In the genomic region with DNA sequence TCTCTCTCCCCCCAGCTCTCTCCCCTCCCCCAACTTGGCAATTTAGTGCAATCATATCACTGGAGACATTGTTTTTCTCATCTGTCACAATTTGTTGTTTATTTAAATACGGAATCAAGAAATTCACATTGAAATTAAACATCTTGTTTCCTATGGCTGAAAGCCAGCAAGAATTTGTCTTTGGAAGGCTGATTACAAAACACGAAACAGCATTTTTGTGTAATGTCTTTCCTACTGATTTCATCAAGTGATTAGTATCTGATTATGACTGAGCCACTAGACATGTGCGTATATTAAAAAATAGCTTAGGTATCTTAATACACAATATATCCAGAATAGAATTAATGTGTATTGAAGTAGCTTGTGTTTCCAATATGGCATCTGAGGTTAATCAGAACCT, we compare ENCODE assay signal across 24 cellular contexts.
"Had no signal": no experiment of that assay in that cellular context is flagged by ENCODE, and none has a peak within 500 bp of the region (broad histone marks: within the 10 kb centered on the region; RNA-seq: fewer than 3 reads in every experiment).

No MANE protein-coding gene starts in this region.

- H3K36me3 ChIP-seq: brain microvascular endothelial cell, heart left ventricle, prostate gland, thyroid gland, upper lobe of right lung had no signal

- ATAC-seq: activated CD8-positive, alpha-beta T cell treated with anti-CD3 and anti-CD28 coated beads, Interleukin-2, amount 10 ng/mL, durations not matched to agents 7 days and 5 days; activated naive CD8-positive, alpha-beta T cell treated with anti-CD3 and anti-CD28 coated beads, Interleukin-2, amount 50 U/mL, for 24 hours; effector memory CD8-positive, alpha-beta T cell; gastrocnemius medialis; left colon; naive thymus-derived CD8-positive, alpha-beta T cell; upper lobe of right lung had no signal

- DNase-seq: activated CD4-positive, alpha-beta T cell treated with anti-CD3 and anti-CD28 coated beads for 1 hour; activated CD4-positive, alpha-beta T cell treated with anti-CD3 and anti-CD28 coated beads, Interleukin-2, amount 50 U/mL, for 1 hour; activated CD8-positive, alpha-beta T cell treated with anti-CD3 and anti-CD28 coated beads, Interleukin-2, amount 10 ng/mL, durations not matched to agents 7 days and 5 days; activated gamma-delta T cell; activated naive CD4-positive, alpha-beta T cell treated with anti-CD3 and anti-CD28 coated beads, Interleukin-2, amount 50 U/mL, for 16 hours; activated naive CD8-positive, alpha-beta T cell treated with anti-CD3 and anti-CD28 coated beads, Interleukin-2, amount 50 U/mL, for 24 hours; aorta; brain microvascular endothelial cell; central memory CD4-positive, alpha-beta T cell; effector memory CD8-positive, alpha-beta T cell; gastrocnemius medialis; heart left ventricle; islet precursor cell; left colon; naive thymus-derived CD8-positive, alpha-beta T cell; stimulated activated CD4-positive, alpha-beta T cell treated with anti-CD3 and anti-CD28 coated beads, Interleukin-1b, Interleukin-23, amount 100 ng/mL, for 48 hours; substantia nigra; T-helper 9 cell; thyroid gland; upper lobe of right lung had no signal

- H3K4me3 ChIP-seq: esophagus muscularis mucosa, gastrocnemius medialis, heart left ventricle, lung, prostate gland, skin epidermis, thyroid gland, upper lobe of right lung had no signal

- H3K27me3 ChIP-seq: brain microvascular endothelial cell, esophagus muscularis mucosa, gastrocnemius medialis, heart left ventricle, thyroid gland, upper lobe of right lung had no signal

- H3K27ac ChIP-seq: brain microvascular endothelial cell, gastrocnemius medialis, prostate gland, skin epidermis, thyroid gland, upper lobe of right lung had no signal

- H3K4me1 ChIP-seq: gastrocnemius medialis, prostate gland had no signal

- H3K9me3 ChIP-seq: esophagus muscularis mucosa, gastrocnemius medialis, heart left ventricle, prostate gland, thyroid gland, upper lobe of right lung had no signal
